16 cellular contexts compared by ENCODE assay signal in the genomic region with DNA sequence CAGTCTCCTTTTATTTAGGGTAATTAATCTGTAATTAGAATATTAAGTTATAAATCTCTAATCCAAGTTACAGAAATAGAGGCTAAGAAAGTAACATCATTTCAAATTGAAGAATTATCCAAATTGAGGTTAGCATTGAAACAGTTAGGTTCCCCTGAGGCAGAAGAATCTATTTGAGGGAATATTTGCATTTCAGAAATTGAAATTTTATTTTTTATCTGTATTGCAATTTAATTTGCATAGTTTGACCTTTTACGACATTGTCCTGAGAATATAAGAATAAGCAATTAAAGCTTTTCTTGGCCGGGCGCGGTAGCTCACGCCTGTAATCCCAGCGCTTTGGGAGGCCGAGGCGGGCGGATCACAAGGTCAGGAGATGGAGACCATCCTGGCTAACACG. TPM values are rescaled to one million over a fixed set of nuclear protein-coding genes. Genes with fewer than 3 reads are reported as not detected.
DNase-seq lines count a peak whose midpoint lies in the region; ATAC-seq and TF ChIP-seq lines count a peak whose summit lies in the region.
"Had no signal": no experiment of that assay in that cellular context is flagged by ENCODE, and none has a peak within 500 bp of the region (broad histone marks: within the 10 kb centered on the region; RNA-seq: fewer than 3 reads in every experiment).

No MANE protein-coding gene starts in this region.

- intact Hi-C loops in OCI-LY7 (cut with micrococcal nuclease; ENCODE audit: unreplicated experiment) (no loop called here), upper lobe of right lung (cut with DNase I) (no loop called here)

- CTCF ChIA-PET in OCI-LY7 (lab: Charles Lee; ENCODE audit: unreplicated experiment) = interaction anchor here (1.5 kb wide), 1 partner anchor 25 kb away, joined by 3 read pairs; no protein-coding TSS in a partner anchor

- no peaks in the 10 kb centered on the region for H3K36me3 Mint-ChIP-seq in memory B cell
- H3K36me3 Mint-ChIP-seq: CD8-positive, alpha-beta T cell had no signal

- peaks cover 12% of the 10 kb centered on the region for H3K4me1 Mint-ChIP-seq in memory B cell

- H3K27ac Mint-ChIP-seq in memory B cell = peak overlapping the region; percentile 67

- H3K4me1 ChIP-seq in DOHH2 (ENCODE audit: control insufficient read depth, low read length) (peaks cover 60% of the 10 kb centered on the region), OCI-LY7 (ENCODE audit: insufficient read depth, low read length, poor library complexity, severe bottlenecking) (peaks cover 70% of the 10 kb centered on the region), upper lobe of right lung (no peaks in the 10 kb centered on the region)
- H3K4me1 ChIP-seq: HAP-1 had no signal

- H3K36me3 ChIP-seq in DOHH2 (ENCODE audit: control insufficient read depth, low read length) (peaks cover 48% of the 10 kb centered on the region), OCI-LY7 (ENCODE audit: insufficient read depth, low read length) (peaks cover 85% of the 10 kb centered on the region), upper lobe of right lung (no peaks in the 10 kb centered on the region)

- peaks cover 12% of the 10 kb centered on the region for H3K79me2 ChIP-seq in DOHH2 (ENCODE audit: control insufficient read depth, low read length)
- H3K79me2 ChIP-seq in OCI-LY7 (ENCODE audit: insufficient read depth, low read depth, low read length) = peaks cover 36% of the 10 kb centered on the region; the same call in 1 of the 2 replicates

- TF ChIP-seq CTCF in DOHH2 (IDR thresholded peaks at IDR 0.05; ENCODE audit: low read depth, low read length, poor library complexity, severe bottlenecking) (no peak), OCI-LY7 (conservative IDR thresholded peaks at IDR 0.05; ENCODE audit: low read length) (no peak), upper lobe of right lung (IDR thresholded peaks at IDR 0.05) (no peak)

- H3F3A ChIP-seq in DOHH2 (ENCODE audit: control insufficient read depth, insufficient read depth) = peaks cover 31% of the 10 kb centered on the region

- H3K4me3 ChIP-seq in DOHH2 (ENCODE audit: low read length) = peak overlapping the region; percentile 59
- H3K4me3 ChIP-seq in OCI-LY7 (ENCODE audit: low read depth, low read length, poor library complexity, severe bottlenecking) = no peak overlapping the region
- H3K4me3 ChIP-seq in upper lobe of right lung = no peak overlapping the region
- H3K4me3 ChIP-seq: BLaER1 treated with 17β-estradiol and CSF1 and Interleukin-3, amounts not matched to agents 10 nM and 100 nM; GM23248; HAP-1 had no signal

- POLR2A ChIA-PET in OCI-LY7 (lab: Charles Lee) = interaction anchor here (0.7 to 6.6 kb wide), 21 partner anchors 9 to 639 kb away, joined by 3 to 81 read pairs (median 8); a partner anchor contains a TSS

- BruUV-seq in OCI-LY7 (replicated peaks; lab: Mats Ljungman, UMichigan) = no TSS peak

- H3K27me3 ChIP-seq in DOHH2 (ENCODE audit: control insufficient read depth, low read length) = no peaks in the 10 kb centered on the region
- H3K27me3 ChIP-seq in upper lobe of right lung = no peaks in the 10 kb centered on the region
- H3K27me3 ChIP-seq: BLaER1 treated with 17β-estradiol and CSF1 and Interleukin-3, amounts not matched to agents 10 nM and 100 nM had no signal

- H3K27ac ChIP-seq in DOHH2 (ENCODE audit: low read depth, low read length) (peak overlapping the region; percentile 97), OCI-LY7 (ENCODE audit: low read depth, low read length, poor library complexity, severe bottlenecking) (peak overlapping the region; percentile 91), upper lobe of right lung (no peak overlapping the region)
- H3K27ac ChIP-seq: BLaER1 treated with 17β-estradiol and CSF1 and Interleukin-3, amounts not matched to agents 10 nM and 100 nM; GM23248; HL-60 had no signal

- DNase-seq in OCI-LY7 (ENCODE audit: low spot score) (no peak), memory B cell (ENCODE audit: low spot score in 2 of 2) (no peak), NCI-H69 (lab: John Stamatoyannopoulos, UW) (no peak), NCI-H226 (no peak), upper lobe of right lung (no peak)
- DNase-seq in activated CD4-positive, CD25-positive, alpha-beta regulatory T cell (lab: John Stamatoyannopoulos, UW) = no peak
- DNase-seq: 8988T; Calu3; CD8-positive, alpha-beta T cell; DMS79 treated with DMSO at 0.1 percent for 48 hours; EL; GM23248 had no signal

- H4K20me1 ChIP-seq in DOHH2 (ENCODE audit: control insufficient read depth, insufficient read depth, low read depth, low read length) (no peaks in the 10 kb centered on the region), OCI-LY7 (ENCODE audit: insufficient read depth, low read length) (no peaks in the 10 kb centered on the region)
- H4K20me1 ChIP-seq: BLaER1 treated with 17β-estradiol and CSF1 and Interleukin-3, amounts not matched to agents 10 nM and 100 nM had no signal

- H2AFZ ChIP-seq in OCI-LY7 (ENCODE audit: low read length) = no peak overlapping the region; the same call in 1 of the 2 replicates
- H2AFZ ChIP-seq: GM23248 had no signal

- H3K27me3 Mint-ChIP-seq in memory B cell = no peaks in the 10 kb centered on the region

- H3K9me3 Mint-ChIP-seq in memory B cell = no peaks in the 10 kb centered on the region
- H3K9me3 Mint-ChIP-seq: CD8-positive, alpha-beta T cell had no signal

- H3K9me2 ChIP-seq in DOHH2 (replicated peaks; ENCODE audit: control insufficient read depth, low read length) (no peaks in the 10 kb centered on the region), OCI-LY7 (ENCODE audit: insufficient read depth, low read length) (no peaks in the 10 kb centered on the region)

- peak overlapping the region; percentile 82 for H3K4me2 ChIP-seq in DOHH2 (ENCODE audit: low read length)
- H3K4me2 ChIP-seq in OCI-LY7 (ENCODE audit: low read length) = peak overlapping the region; percentile 63
- H3K4me2 ChIP-seq: BLaER1 treated with 17β-estradiol and CSF1 and Interleukin-3, amounts not matched to agents 10 nM and 100 nM had no signal

- ATAC-seq in memory B cell (ENCODE audit: low read depth) (no peak), upper lobe of right lung (no peak)
- ATAC-seq: CD8-positive, alpha-beta T cell had no signal

- H3K9me3 ChIP-seq in DOHH2 (ENCODE audit: control insufficient read depth, insufficient read depth, low read length) (no peaks in the 10 kb centered on the region), OCI-LY7 (ENCODE audit: low read length) (peaks cover 10% of the 10 kb centered on the region; the same call in 1 of the 2 replicates), upper lobe of right lung (no peaks in the 10 kb centered on the region)
- H3K9me3 ChIP-seq: BLaER1 treated with 17β-estradiol and CSF1 and Interleukin-3, amounts not matched to agents 10 nM and 100 nM; HAP-1 had no signal

- H3K4me3 Mint-ChIP-seq in memory B cell = no peak overlapping the region
- H3K4me3 Mint-ChIP-seq: CD8-positive, alpha-beta T cell had no signal

RNA-seq across cellular contexts. Expression of a gene that starts 27.6 kb away (rescaled TPM):
- total RNA-seq in OCI-LY7 (2014; rRNA removed; shearing (Covaris generic)) = 14.6 and 16.7 TPM in 2 replicates
- total RNA-seq in OCI-LY7 (2022) = 23.1 and 30.9 TPM in 2 replicates
- total RNA-seq in upper lobe of right lung = 3.8 TPM

RNA-seq across cellular contexts. Expression of a gene that starts 28.9 kb away (rescaled TPM):
- total RNA-seq in OCI-LY7 (2014; rRNA removed; shearing (Covaris generic)) = 6.5 and 11.0 TPM in 2 replicates
- total RNA-seq in OCI-LY7 (2022) (17.4 and 18.3 TPM in 2 replicates), upper lobe of right lung (91.3 TPM)
